Comparison of ENCODE assay signal across 18 cellular contexts in the genomic region with DNA sequence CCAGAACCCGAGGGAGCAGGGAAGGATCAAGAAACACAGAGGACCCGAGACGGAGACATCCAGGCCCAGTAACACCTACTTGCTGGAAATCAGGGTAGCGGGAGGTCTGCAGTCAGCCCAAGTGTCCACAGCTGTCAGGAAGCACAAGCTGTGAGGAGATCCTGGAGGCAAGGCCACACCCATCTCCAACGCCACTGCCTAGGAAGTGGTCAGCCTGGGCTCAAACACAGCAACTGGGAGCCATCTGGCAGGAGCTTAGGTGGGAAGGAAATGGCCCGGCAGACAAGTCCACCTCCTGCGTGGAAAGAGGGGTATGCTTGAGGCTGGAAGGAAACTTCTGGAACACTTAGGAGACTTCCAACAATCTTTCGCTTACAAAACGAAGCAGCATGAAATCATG.
A peak's percentile ranks its signal among the peaks of the same experiment; 100 is the strongest.
DNase-seq lines count a peak whose midpoint lies in the region; ATAC-seq, FAIRE-seq and TF ChIP-seq lines count a peak whose summit lies in the region.
"Had no signal": no experiment of that assay in that cellular context is flagged by ENCODE, and none has a peak within 500 bp of the region (broad histone marks: within the 10 kb centered on the region; RNA-seq: fewer than 3 reads in every experiment).

No MANE protein-coding gene starts in this region.

- no peaks in the 10 kb centered on the region for H3K36me3 ChIP-seq in K562 (ENCODE audit: control insufficient read depth, insufficient read depth, low read length)
- H3K36me3 ChIP-seq in hepatocyte (replicated peaks; ENCODE audit: insufficient read depth, low read depth): no peaks in the 10 kb centered on the region
- H3K36me3 ChIP-seq in stomach: no peaks in the 10 kb centered on the region
- H3K36me3 ChIP-seq in ovary: no peaks in the 10 kb centered on the region

- H3K4me2 ChIP-seq in K562 (ENCODE audit: insufficient read depth, low read length): no peak overlapping the region
- peak overlapping the region; percentile 41 for H3K4me2 ChIP-seq in hepatocyte

- intact Hi-C loops in K562 (cut with micrococcal nuclease): no loop called here
- intact Hi-C loops in stomach (cut with DNase I; ENCODE audit: low total_unique reads): no loop called here
- intact Hi-C loops in ovary (cut with DNase I): no loop called here

- H3K27ac ChIP-seq in K562 (ENCODE audit: extremely low read depth, low read depth, low read length) (no peak overlapping the region), hepatocyte (peak overlapping the region; percentile 80), stomach (peak overlapping the region in 2 of 5 donors; percentile 23 to 38), ovary (no peak overlapping the region)

- H3K9me1 ChIP-seq in K562 (ENCODE audit: control insufficient read depth, insufficient read depth, low read length): no peaks in the 10 kb centered on the region

- 7% methylated on average over 9 of the region's 9 CpGs for WGBS in K562 (ENCODE audit: insufficient coverage, low coverage, missing lambda C conversion rate)
- WGBS in hepatocyte (ENCODE audit: low lambda C conversion rate, missing lambda C conversion rate): 81% methylated on average over 9 of the region's 9 CpGs
- WGBS in stomach, 5 donors: 50 to 70% (median 66%) methylated on average over 9 of the region's 9 CpGs
- WGBS in ovary, 3 donors: 49 to 58% (median 51%) methylated on average over 9 of the region's 9 CpGs

- H3K9ac ChIP-seq in K562 (ENCODE audit: insufficient read depth in 1 of 2, low read depth in 2 of 2, low read length in 2 of 2): peak overlapping the region in 1 of 2 experiments; percentile 9; a peak in 1 of 4 replicates

- H3K4me1 ChIP-seq in K562 (replicated peaks in 1 of 2; ENCODE audit: control insufficient read depth in 2 of 2, insufficient read depth in 2 of 2, low read length in 2 of 2) (no peaks in the 10 kb centered on the region), hepatocyte (ENCODE audit: insufficient read depth) (peaks cover 7% of the 10 kb centered on the region), stomach (no peaks in the 10 kb centered on the region), ovary (ENCODE audit: insufficient read depth) (peaks cover 3% of the 10 kb centered on the region)

- no TSS peak for BruUV-seq in K562 (replicated peaks; lab: Mats Ljungman, UMichigan)

- no peak for FAIRE-seq in K562 (lab: Jason Lieb, UNC)
- FAIRE-seq: endothelial cell of umbilical vein, HepG2, TTC549 had no signal

- no peak for TF ChIP-seq POLR2A in K562 (conservative IDR thresholded peaks at IDR 0.05)
- TF ChIP-seq POLR2A in stomach (IDR thresholded peaks at IDR 0.05): no peak
- no peak for TF ChIP-seq POLR2A in ovary (IDR thresholded peaks at IDR 0.05)

- H3K79me2 ChIP-seq in K562 (ENCODE audit: control insufficient read depth, insufficient read depth, low read length) (no peaks in the 10 kb centered on the region), hepatocyte (no peaks in the 10 kb centered on the region)

- in situ Hi-C loops in K562 (cut with MboI): no loop called here

- CTCF ChIA-PET in K562 (lab: Yijun Ruan, JAX; ENCODE audit: low intra/inter-chr PET ratio): no interaction called here

- H3K4me3 ChIP-seq in K562 (no peak overlapping the region), hepatocyte (no peak overlapping the region), stomach (no peak overlapping the region), ovary (no peak overlapping the region)

- ATAC-seq in K562: 0 out of 3 replicates have a peak, but pooled peaks have one; percentile 45
- no peak for ATAC-seq in HG03432 (IDR thresholded peaks at IDR 0.05; ENCODE audit: unreplicated experiment)
- ATAC-seq: HepG2, SK-N-SH treated with all-trans-retinoic acid at 6 μM for 48 hours had no signal

- no peak overlapping the region for H2AFZ ChIP-seq in K562 (ENCODE audit: low read depth, low read length)
- no peak overlapping the region for H2AFZ ChIP-seq in hepatocyte

- TF ChIP-seq CTCF in K562 (IDR thresholded peaks at IDR 0.05 in 2 of 3, conservative IDR thresholded peaks at IDR 0.05 in 1 of 3; ENCODE audit: insufficient read depth in 2 of 3, low read depth in 1 of 3, low read length in 3 of 3) (no peak), hepatocyte (IDR thresholded peaks at IDR 0.05; ENCODE audit: poor library complexity) (no peak), stomach (IDR thresholded peaks at IDR 0.05) (no peak), ovary (IDR thresholded peaks at IDR 0.05) (no peak)

- H4K20me1 ChIP-seq in K562 (replicated peaks; ENCODE audit: control insufficient read depth, insufficient read depth, low read length): no peaks in the 10 kb centered on the region
- H4K20me1 ChIP-seq in hepatocyte (ENCODE audit: insufficient read depth, poor library complexity, severe bottlenecking): no peaks in the 10 kb centered on the region

- no peaks in the 10 kb centered on the region for H3K9me3 ChIP-seq in K562 (replicated peaks; ENCODE audit: control insufficient read depth, insufficient read depth, low read depth, low read length)
- no peaks in the 10 kb centered on the region for H3K9me3 ChIP-seq in hepatocyte (ENCODE audit: low read depth)
- H3K9me3 ChIP-seq in stomach: no peaks in the 10 kb centered on the region
- no peaks in the 10 kb centered on the region for H3K9me3 ChIP-seq in ovary

- POLR2A ChIA-PET in K562 (lab: Yijun Ruan, JAX): no interaction called here

- TF ChIP-seq EP300 in K562 (IDR thresholded peaks at IDR 0.05; ENCODE audit: low read length): no peak
- no peak for TF ChIP-seq EP300 in stomach (IDR thresholded peaks at IDR 0.05)
- TF ChIP-seq EP300 in ovary (IDR thresholded peaks at IDR 0.05): no peak

- no peaks in the 10 kb centered on the region for H3K9me2 ChIP-seq in hepatocyte (replicated peaks; ENCODE audit: insufficient read depth)

- TF ChIP-seq RAD21 in K562 (CRISPR knock-in tag; conservative IDR thresholded peaks at IDR 0.05 in 1 of 2, IDR thresholded peaks at IDR 0.05 in 1 of 2): no peak

- DNase-seq in LHCN-M2 (ENCODE audit: low read depth) (peak; percentile 25), K562 (ENCODE audit: extremely low read depth in 1 of 4, low spot score in 3 of 4) (peak in 1 of 4 experiments; percentile 5), hepatocyte (ENCODE audit: low spot score) (no peak), stomach (peak; percentile 27), NCI-H2107 treated with DMSO at 0.1 percent for 48 hours (lab: John Stamatoyannopoulos, UW; ENCODE audit: unreplicated experiment) (no peak), ovary (no peak), RKO (ENCODE audit: low spot score) (no peak)
- DNase-seq: activated CD4-positive, alpha-beta T cell treated with anti-CD3 and anti-CD28 coated beads, Interleukin-2, amount 10 ng/mL, durations not matched to agents 7 days and 5 days; activated gamma-delta T cell treated with Interleukin-2 at 50 U/mL for 16 hours; amygdala; EL; MV-4-11; NCI-H69 had no signal

- H3K27me3 ChIP-seq in K562 (ENCODE audit: control insufficient read depth in 2 of 2, insufficient read depth in 2 of 2, low read length in 2 of 2) (peaks cover 0 to 6% of the 10 kb centered on the region in 2 experiments; a peak in 1 of 5 replicates), hepatocyte (no peaks in the 10 kb centered on the region), stomach (peaks cover 0 to 4% (median 0%) of the 10 kb centered on the region in 3 donors), ovary (no peaks in the 10 kb centered on the region)

TF ChIP-seq in K562, 482 proteins besides CTCF, POLR2A, EP300 and RAD21 (continues in another document):
- TF ChIP-seq ETS2 (tag; IDR thresholded peaks at IDR 0.05; ENCODE audit: borderline replicate concordance, poor library complexity, severe bottlenecking) (no peak), RCOR1 (IDR thresholded peaks at IDR 0.05; ENCODE audit: borderline replicate concordance in 1 of 2, low read depth in 2 of 2, low read length in 2 of 2) (no peak), KAT8 (IDR thresholded peaks at IDR 0.05; ENCODE audit: low read depth) (no peak), ZNF57 (CRISPR knock-in tag; IDR thresholded peaks at IDR 0.05) (no peak), ZNF121 (CRISPR knock-in tag; conservative IDR thresholded peaks at IDR 0.05) (no peak), KDM5B (IDR thresholded peaks at IDR 0.05; ENCODE audit: insufficient replicate concordance, low read depth, low read length) (no peak), NELFE (IDR thresholded peaks at IDR 0.05; ENCODE audit: insufficient read depth, insufficient read length) (no peak), RFX5 (IDR thresholded peaks at IDR 0.05; ENCODE audit: low read depth, low read length) (no peak)
- TF ChIP-seq, protein P1, sequence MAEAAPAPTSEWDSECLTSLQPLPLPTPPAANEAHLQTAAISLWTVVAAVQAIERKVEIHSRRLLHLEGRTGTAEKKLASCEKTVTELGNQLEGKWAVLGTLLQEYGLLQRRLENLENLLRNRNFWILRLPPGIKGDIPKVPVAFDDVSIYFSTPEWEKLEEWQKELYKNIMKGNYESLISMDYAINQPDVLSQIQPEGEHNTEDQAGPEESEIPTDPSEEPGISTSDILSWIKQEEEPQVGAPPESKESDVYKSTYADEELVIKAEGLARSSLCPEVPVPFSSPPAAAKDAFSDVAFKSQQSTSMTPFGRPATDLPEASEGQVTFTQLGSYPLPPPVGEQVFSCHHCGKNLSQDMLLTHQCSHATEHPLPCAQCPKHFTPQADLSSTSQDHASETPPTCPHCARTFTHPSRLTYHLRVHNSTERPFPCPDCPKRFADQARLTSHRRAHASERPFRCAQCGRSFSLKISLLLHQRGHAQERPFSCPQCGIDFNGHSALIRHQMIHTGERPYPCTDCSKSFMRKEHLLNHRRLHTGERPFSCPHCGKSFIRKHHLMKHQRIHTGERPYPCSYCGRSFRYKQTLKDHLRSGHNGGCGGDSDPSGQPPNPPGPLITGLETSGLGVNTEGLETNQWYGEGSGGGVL (CRISPR knock-in tag; IDR thresholded peaks at IDR 0.05): no peak
- TF ChIP-seq, protein P2, sequence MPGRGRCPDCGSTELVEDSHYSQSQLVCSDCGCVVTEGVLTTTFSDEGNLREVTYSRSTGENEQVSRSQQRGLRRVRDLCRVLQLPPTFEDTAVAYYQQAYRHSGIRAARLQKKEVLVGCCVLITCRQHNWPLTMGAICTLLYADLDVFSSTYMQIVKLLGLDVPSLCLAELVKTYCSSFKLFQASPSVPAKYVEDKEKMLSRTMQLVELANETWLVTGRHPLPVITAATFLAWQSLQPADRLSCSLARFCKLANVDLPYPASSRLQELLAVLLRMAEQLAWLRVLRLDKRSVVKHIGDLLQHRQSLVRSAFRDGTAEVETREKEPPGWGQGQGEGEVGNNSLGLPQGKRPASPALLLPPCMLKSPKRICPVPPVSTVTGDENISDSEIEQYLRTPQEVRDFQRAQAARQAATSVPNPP (IDR thresholded peaks at IDR 0.05; ENCODE audit: borderline replicate concordance, insufficient read depth, insufficient read length): no peak

Comparison
In these comparisons a context has a peak if more than half of its experiments do, and no peak if none do; other contexts are left out.
1. DNase-seq: peak in LHCN-M2 (single experiment) and stomach (single experiment); none in hepatocyte (single experiment), NCI-H2107 treated with DMSO at 0.1 percent for 48 hours (single experiment), ovary (0 of 5) and RKO (single experiment).